ENCODE assay signal across 22 cellular contexts in the genomic region with DNA sequence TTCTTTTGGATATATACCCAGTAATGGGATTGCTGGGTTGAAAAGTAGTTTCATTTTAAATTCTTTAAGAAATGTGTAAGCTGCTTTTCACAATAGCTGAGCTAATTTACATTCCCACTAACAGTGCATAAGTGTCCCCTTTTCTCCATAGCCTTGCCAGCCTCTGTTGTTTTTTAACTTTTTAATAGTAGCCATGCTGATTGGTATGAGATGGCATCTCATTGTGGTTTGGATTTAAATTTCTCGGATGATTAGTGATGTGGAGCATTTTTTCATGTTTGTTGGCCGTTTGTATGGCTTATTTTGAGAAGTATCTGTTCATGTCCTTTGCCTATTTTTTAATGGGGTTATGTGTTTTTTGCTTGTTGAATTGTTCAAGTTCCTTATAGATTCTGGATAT.
"Had no signal": no experiment of that assay in that cellular context is flagged by ENCODE, and none has a peak within 500 bp of the region (broad histone marks: within the 10 kb centered on the region; RNA-seq: fewer than 3 reads in every experiment).

No MANE protein-coding gene starts in this region.

- H3K4me1 ChIP-seq: foreskin keratinocyte, left ventricle myocardium inferior, prostate gland, tibial artery had no signal

- H3K27ac ChIP-seq: brain microvascular endothelial cell, foreskin keratinocyte, left ventricle myocardium inferior, neutrophil, ovary, prostate gland, tibial artery, VCaP had no signal

- H3K4me3 ChIP-seq: left ventricle myocardium inferior, ovary, prostate gland, tibial artery had no signal

- H3K27me3 ChIP-seq: brain microvascular endothelial cell, foreskin keratinocyte, neutrophil, ovary, tibial artery had no signal

- H3K9me3 ChIP-seq: neutrophil, ovary, prostate gland, tibial artery had no signal

- H3K36me3 ChIP-seq: brain microvascular endothelial cell, left ventricle myocardium inferior, neutrophil, ovary, prostate gland, tibial artery had no signal

- DNase-seq: activated CD4-positive, alpha-beta T cell treated with anti-CD3 and anti-CD28 coated beads, Interleukin-2, amount 10 ng/mL, durations not matched to agents 24 days and 14 days; activated CD8-positive, alpha-beta memory T cell treated with anti-CD3 and anti-CD28 coated beads, Interleukin-2, amount 10 ng/mL, durations not matched to agents 7 days and 5 days; activated CD8-positive, alpha-beta T cell treated with anti-CD3 and anti-CD28 coated beads for 36 hours; activated gamma-delta T cell; activated T-cell treated with anti-CD3 and anti-CD28 coated beads for 4 hours; anterior cingulate cortex; brain microvascular endothelial cell; caudate nucleus; effector CD4-positive, alpha-beta T cell; erythroblast; foreskin keratinocyte; kidney; left ventricle myocardium inferior; ovary; right cardiac atrium; stimulated activated CD4-positive, alpha-beta T cell treated with anti-CD3 and anti-CD28 coated beads, Interleukin-12 subunit alpha, Interleukin-12 subunit beta, amount 100 ng/mL, for 4 hours; stimulated activated CD4-positive, alpha-beta T cell treated with anti-CD3 and anti-CD28 coated beads, Interleukin-4, amount 100 ng/mL, for 4 hours; tibial artery had no signal

- ATAC-seq: activated CD4-positive, CD25-positive, alpha-beta regulatory T cell treated with anti-CD3 and anti-CD28 coated beads, Interleukin-2, amount 50 U/mL, for 24 hours; activated CD8-positive, alpha-beta memory T cell treated with anti-CD3 and anti-CD28 coated beads, Interleukin-2, amount 10 ng/mL, durations not matched to agents 7 days and 5 days; activated CD8-positive, alpha-beta T cell treated with anti-CD3 and anti-CD28 coated beads for 36 hours; foreskin keratinocyte; right cardiac atrium had no signal
